Comparison of ENCODE assay signal across 22 cellular contexts in genomic region chr9:73893230-73893629, GRCh38.
"Had no signal": no experiment of that assay in that cellular context is flagged by ENCODE, and none has a peak within 500 bp of the region (broad histone marks: within the 10 kb centered on the region; RNA-seq: fewer than 3 reads in every experiment).

No MANE protein-coding gene starts in this region.

- H3K27me3 ChIP-seq: colonic mucosa, esophagus squamous epithelium, gastrocnemius medialis, heart right ventricle had no signal

- ATAC-seq: effector memory CD8-positive, alpha-beta T cell; esophagus mucosa; gastrocnemius medialis; heart right ventricle; left cardiac atrium; lower lobe of right lung; mucosa of descending colon had no signal

- H3K9me3 ChIP-seq: colonic mucosa, esophagus squamous epithelium, gastrocnemius medialis, lower lobe of right lung, mucosa of descending colon had no signal

- H3K27ac ChIP-seq: colonic mucosa, epithelial cell of prostate, esophagus squamous epithelium, gastrocnemius medialis, heart right ventricle, left ventricle myocardium inferior, lower lobe of right lung had no signal

- H3K4me1 ChIP-seq: colonic mucosa, esophagus squamous epithelium, gastrocnemius medialis, heart right ventricle, left ventricle myocardium inferior, lower lobe of right lung had no signal

- H3K36me3 ChIP-seq: colonic mucosa, esophagus squamous epithelium, gastrocnemius medialis, heart right ventricle, left ventricle myocardium inferior, lower lobe of right lung had no signal

- H3K4me3 ChIP-seq: colonic mucosa, esophagus squamous epithelium, gastrocnemius medialis, heart right ventricle, left ventricle myocardium inferior, lower lobe of right lung, mucosa of descending colon had no signal

- DNase-seq: colonic mucosa; cortex of kidney; effector CD8-positive, alpha-beta T cell; effector memory CD8-positive, alpha-beta T cell; endodermal cell; erythroblast; esophagus squamous epithelium; foreskin fibroblast; foreskin melanocyte; gastrocnemius medialis; glutamatergic neuron; head of caudate nucleus; heart right ventricle; hippocampal formation; left cardiac atrium; left ventricle myocardium inferior; lower lobe of right lung; mesenchymal stem cell; mucosa of descending colon; naive B cell had no signal
